In the genomic region with DNA sequence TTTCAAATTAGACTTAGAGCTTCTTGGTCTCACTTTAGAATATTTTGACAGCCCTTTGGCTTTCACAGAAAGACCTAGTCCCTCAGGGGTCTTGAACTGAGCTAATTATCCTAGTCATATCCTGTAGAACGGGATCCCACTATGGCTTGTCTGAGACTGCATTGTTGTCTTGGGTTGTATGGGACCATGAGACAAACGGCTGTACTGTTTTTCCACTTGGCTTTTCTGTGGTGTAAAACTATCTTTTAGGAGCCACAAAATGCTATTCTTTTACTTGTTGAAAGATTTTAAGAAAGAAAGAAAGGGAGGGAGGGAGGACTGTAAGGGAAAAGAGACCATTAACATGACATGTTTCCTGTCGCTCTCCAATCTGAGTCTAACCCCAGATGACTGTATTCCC, we compare ENCODE assay signal across 22 cellular contexts.
"Had no signal": no experiment of that assay in that cellular context is flagged by ENCODE, and none has a peak within 500 bp of the region (broad histone marks: within the 10 kb centered on the region; RNA-seq: fewer than 3 reads in every experiment).

No MANE protein-coding gene starts in this region.

- H3K9me3 ChIP-seq: colonic mucosa, esophagus squamous epithelium, gastroesophageal sphincter, left lung, lower lobe of right lung had no signal

- H3K4me3 Mint-ChIP-seq: dendritic cell treated with granulocyte-macrophage colony-stimulating factor and Interleukin-4, amounts not matched to agents 40 ng/mL and 50 ng/mL, for 4 days; effector memory CD8-positive, alpha-beta T cell; endodermal cell; immature natural killer cell; naive thymus-derived CD4-positive, alpha-beta T cell had no signal

- H3K4me3 ChIP-seq: colonic mucosa, esophagus squamous epithelium, gastroesophageal sphincter, heart left ventricle, hepatocyte, left lung, lower lobe of right lung had no signal

- H3K4me1 ChIP-seq: colonic mucosa, left lung, lower lobe of right lung had no signal

- ATAC-seq: effector memory CD8-positive, alpha-beta T cell; esophagus mucosa; gastroesophageal sphincter; heart left ventricle; left cardiac atrium; left lung; left ventricle myocardium superior; lower lobe of right lung; naive thymus-derived CD4-positive, alpha-beta T cell had no signal

- DNase-seq: colonic mucosa; cortex of kidney; effector CD8-positive, alpha-beta T cell; effector memory CD8-positive, alpha-beta T cell; endodermal cell; esophagus squamous epithelium; foreskin fibroblast; heart left ventricle; hypothalamus; immature natural killer cell; left cardiac atrium; left lung; left ventricle myocardium superior; lower lobe of right lung; mesenchymal stem cell; midbrain; naive thymus-derived CD4-positive, alpha-beta T cell had no signal

- H3K36me3 Mint-ChIP-seq: immature natural killer cell; naive thymus-derived CD4-positive, alpha-beta T cell had no signal

- H3K9me3 Mint-ChIP-seq: dendritic cell treated with granulocyte-macrophage colony-stimulating factor and Interleukin-4, amounts not matched to agents 40 ng/mL and 50 ng/mL, for 4 days; effector memory CD8-positive, alpha-beta T cell; endodermal cell had no signal

- H3K79me2 ChIP-seq: hepatocyte had no signal

- H3K4me1 Mint-ChIP-seq: immature natural killer cell; naive thymus-derived CD4-positive, alpha-beta T cell had no signal

- H3K27ac ChIP-seq: colonic mucosa, epithelial cell of prostate, esophagus squamous epithelium, gastroesophageal sphincter, heart left ventricle, hepatocyte, left lung, lower lobe of right lung had no signal

- H3K27me3 ChIP-seq: colonic mucosa, esophagus squamous epithelium, gastroesophageal sphincter, heart left ventricle, hepatocyte, left lung had no signal

- H3K4me2 ChIP-seq: hepatocyte had no signal

- H3K27ac Mint-ChIP-seq: dendritic cell treated with granulocyte-macrophage colony-stimulating factor and Interleukin-4, amounts not matched to agents 40 ng/mL and 50 ng/mL, for 4 days; effector memory CD8-positive, alpha-beta T cell; endodermal cell; immature natural killer cell; naive thymus-derived CD4-positive, alpha-beta T cell had no signal

- H3K36me3 ChIP-seq: colonic mucosa, esophagus squamous epithelium, gastroesophageal sphincter, heart left ventricle, left lung, lower lobe of right lung had no signal

- H3K27me3 Mint-ChIP-seq: dendritic cell treated with granulocyte-macrophage colony-stimulating factor and Interleukin-4, amounts not matched to agents 40 ng/mL and 50 ng/mL, for 4 days; naive thymus-derived CD4-positive, alpha-beta T cell had no signal
